In the genomic region with DNA sequence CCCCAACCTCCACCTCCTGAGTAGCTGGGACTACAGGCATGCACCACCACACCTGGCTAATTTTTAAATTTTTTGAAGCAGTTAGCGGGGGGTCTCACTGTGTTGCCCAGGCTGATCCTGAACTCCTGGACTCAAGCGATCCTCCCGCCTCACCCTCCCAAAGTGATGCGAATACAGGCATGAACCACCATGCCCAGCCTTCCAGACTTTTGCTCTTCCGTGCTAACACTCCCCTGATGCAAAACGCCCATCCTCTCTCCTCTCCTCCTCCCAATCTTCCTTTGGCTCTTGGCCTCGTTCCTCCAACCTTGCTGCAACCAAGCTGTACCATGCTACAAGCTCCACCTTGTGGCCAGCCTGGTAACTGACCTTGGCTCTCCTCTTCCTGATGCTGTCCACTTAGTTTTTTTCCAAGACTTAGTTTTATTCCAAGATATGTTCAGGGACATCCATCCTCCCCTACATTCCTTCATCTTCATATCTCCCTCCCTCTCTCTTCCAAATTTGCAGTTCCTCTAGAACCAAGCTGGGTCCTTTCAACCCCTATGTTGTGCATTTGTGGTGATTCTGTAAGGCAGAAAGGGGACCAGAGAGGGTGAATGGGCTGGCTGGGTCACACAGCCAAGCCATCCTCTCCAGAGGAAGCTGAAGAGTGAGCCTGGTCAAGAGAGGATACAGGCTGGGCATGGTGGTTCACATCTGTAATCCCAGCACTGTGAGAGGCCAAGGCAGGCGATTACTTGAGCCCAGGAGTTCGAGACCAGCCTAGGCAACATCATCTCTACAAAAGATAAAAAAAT, we compare ENCODE assay signal across 11 cellular contexts. TPM values are rescaled to one million over a fixed set of nuclear protein-coding genes. Genes with fewer than 3 reads are reported as not detected.
DNase-seq lines count a peak whose midpoint lies in the region; ATAC-seq and TF ChIP-seq lines count a peak whose summit lies in the region.
"Had no signal": no experiment of that assay in that cellular context is flagged by ENCODE, and none has a peak within 500 bp of the region (broad histone marks: within the 10 kb centered on the region; RNA-seq: fewer than 3 reads in every experiment).

No MANE protein-coding gene starts in this region.

- H3K4me1 Mint-ChIP-seq in activated CD8-positive, alpha-beta T cell treated with anti-CD3 and anti-CD28 coated beads for 36 hours (ENCODE audit: low read depth): no peaks in the 10 kb centered on the region
- H3K4me1 Mint-ChIP-seq in activated CD8-positive, alpha-beta T cell treated with anti-CD3 and anti-CD28 coated beads, Interleukin-2, amount 10 ng/mL, durations not matched to agents 7 days and 5 days (ENCODE audit: low read depth): no peaks in the 10 kb centered on the region
- peaks cover 21% of the 10 kb centered on the region for H3K4me1 Mint-ChIP-seq in chondrocyte (ENCODE audit: low read depth)

- peaks cover 18% of the 10 kb centered on the region for H3K27me3 Mint-ChIP-seq in activated CD8-positive, alpha-beta T cell treated with anti-CD3 and anti-CD28 coated beads for 36 hours
- H3K27me3 Mint-ChIP-seq in activated CD8-positive, alpha-beta T cell treated with anti-CD3 and anti-CD28 coated beads, Interleukin-2, amount 10 ng/mL, durations not matched to agents 7 days and 5 days (ENCODE audit: low read depth): peaks cover 7% of the 10 kb centered on the region
- no peaks in the 10 kb centered on the region for H3K27me3 Mint-ChIP-seq in chondrocyte (ENCODE audit: low read depth)

- DNase-seq in activated CD8-positive, alpha-beta T cell treated with anti-CD3 and anti-CD28 coated beads for 36 hours: peak; percentile 27
- DNase-seq in activated CD8-positive, alpha-beta T cell treated with anti-CD3 and anti-CD28 coated beads, Interleukin-2, amount 10 ng/mL, durations not matched to agents 7 days and 5 days: no peak
- peak; percentile 40 for DNase-seq in NAMALWA (ENCODE audit: low spot score)
- DNase-seq in chondrocyte (ENCODE audit: low spot score): no peak
- DNase-seq in stimulated activated CD4-positive, alpha-beta T cell treated with anti-CD3 and anti-CD28 coated beads, Interleukin-2, amount 100 ng/mL, for 24 hours: peak; percentile 26 to 43
- DNase-seq in NCI-H2107 treated with DMSO at 0.1 percent for 48 hours (lab: John Stamatoyannopoulos, UW; ENCODE audit: unreplicated experiment): no peak
- DNase-seq in posterior cingulate gyrus: no peak
- DNase-seq: CD4-positive, alpha-beta T cell; cortex of kidney had no signal

- H3K27ac Mint-ChIP-seq in activated CD8-positive, alpha-beta T cell treated with anti-CD3 and anti-CD28 coated beads for 36 hours: no peak overlapping the region
- no peak overlapping the region for H3K27ac Mint-ChIP-seq in activated CD8-positive, alpha-beta T cell treated with anti-CD3 and anti-CD28 coated beads, Interleukin-2, amount 10 ng/mL, durations not matched to agents 7 days and 5 days
- no peak overlapping the region for H3K27ac Mint-ChIP-seq in chondrocyte (ENCODE audit: unreplicated experiment)
- H3K27ac Mint-ChIP-seq: CD4-positive, alpha-beta T cell; T-cell had no signal

- peaks cover 16% of the 10 kb centered on the region for H3K9me3 Mint-ChIP-seq in activated CD8-positive, alpha-beta T cell treated with anti-CD3 and anti-CD28 coated beads for 36 hours
- H3K9me3 Mint-ChIP-seq in activated CD8-positive, alpha-beta T cell treated with anti-CD3 and anti-CD28 coated beads, Interleukin-2, amount 10 ng/mL, durations not matched to agents 7 days and 5 days (ENCODE audit: insufficient read depth): peaks cover 16% of the 10 kb centered on the region
- peaks cover 5% of the 10 kb centered on the region for H3K9me3 Mint-ChIP-seq in chondrocyte (ENCODE audit: low read depth)

- no peak for ATAC-seq in activated CD8-positive, alpha-beta T cell treated with anti-CD3 and anti-CD28 coated beads for 36 hours
- ATAC-seq in activated CD8-positive, alpha-beta T cell treated with anti-CD3 and anti-CD28 coated beads, Interleukin-2, amount 10 ng/mL, durations not matched to agents 7 days and 5 days: no peak
- ATAC-seq in HG03457 (IDR thresholded peaks at IDR 0.05; ENCODE audit: unreplicated experiment): no peak
- ATAC-seq: T-cell had no signal

- intact Hi-C loops in activated CD8-positive, alpha-beta T cell treated with anti-CD3 and anti-CD28 coated beads for 36 hours (cut with micrococcal nuclease): no loop called here
- intact Hi-C loops in posterior cingulate gyrus (cut with DNase I): no loop called here

- H3K4me3 Mint-ChIP-seq in activated CD8-positive, alpha-beta T cell treated with anti-CD3 and anti-CD28 coated beads for 36 hours: no peak overlapping the region
- no peak overlapping the region for H3K4me3 Mint-ChIP-seq in activated CD8-positive, alpha-beta T cell treated with anti-CD3 and anti-CD28 coated beads, Interleukin-2, amount 10 ng/mL, durations not matched to agents 7 days and 5 days
- no peak overlapping the region for H3K4me3 Mint-ChIP-seq in chondrocyte (ENCODE audit: unreplicated experiment)
- H3K4me3 Mint-ChIP-seq: CD4-positive, alpha-beta T cell; T-cell had no signal

- TF ChIP-seq CTCF in activated CD8-positive, alpha-beta T cell treated with anti-CD3 and anti-CD28 coated beads for 36 hours (IDR thresholded peaks at IDR 0.05): peak; percentile 62
- peak; percentile 76 for TF ChIP-seq CTCF in chondrocyte (IDR thresholded peaks at IDR 0.05)

- H3K36me3 Mint-ChIP-seq in activated CD8-positive, alpha-beta T cell treated with anti-CD3 and anti-CD28 coated beads for 36 hours (ENCODE audit: low read depth): peaks cover 7% of the 10 kb centered on the region
- H3K36me3 Mint-ChIP-seq in activated CD8-positive, alpha-beta T cell treated with anti-CD3 and anti-CD28 coated beads, Interleukin-2, amount 10 ng/mL, durations not matched to agents 7 days and 5 days (ENCODE audit: low read depth): peaks cover 9% of the 10 kb centered on the region
- H3K36me3 Mint-ChIP-seq in chondrocyte (ENCODE audit: low read depth): peaks cover 6% of the 10 kb centered on the region

- POLR2A ChIA-PET in activated CD8-positive, alpha-beta T cell treated with anti-CD3 and anti-CD28 coated beads for 36 hours (lab: Charles Lee): no interaction called here
- POLR2A ChIA-PET in activated CD8-positive, alpha-beta T cell treated with anti-CD3 and anti-CD28 coated beads, Interleukin-2, amount 10 ng/mL, durations not matched to agents 7 days and 5 days (lab: Charles Lee): no interaction called here

- CTCF ChIA-PET in activated CD8-positive, alpha-beta T cell treated with anti-CD3 and anti-CD28 coated beads for 36 hours (lab: Charles Lee): interaction anchor here (1.4 to 1.9 kb wide), 3 partner anchors 12 to 157 kb away, joined by 3 to 8 read pairs (median 5); no protein-coding TSS in a partner anchor
- CTCF ChIA-PET in activated CD8-positive, alpha-beta T cell treated with anti-CD3 and anti-CD28 coated beads, Interleukin-2, amount 10 ng/mL, durations not matched to agents 7 days and 5 days (lab: Charles Lee): interaction anchor here (0.6 to 1.4 kb wide), 2 partner anchors 13 to 80 kb away, joined by 3 to 6 read pairs; no protein-coding TSS in a partner anchor

RNA-seq across cellular contexts. Expression of gene TINCR, which starts 32.8 kb away (rescaled TPM):
- under 1 TPM; 0.38 to 0.50 TPM for total RNA-seq in activated CD8-positive, alpha-beta T cell treated with anti-CD3 and anti-CD28 coated beads for 36 hours
- under 1 TPM; 0.26 to 0.68 TPM for total RNA-seq in activated CD8-positive, alpha-beta T cell treated with anti-CD3 and anti-CD28 coated beads, Interleukin-2, amount 10 ng/mL, durations not matched to agents 7 days and 5 days
- total RNA-seq in chondrocyte: 1.7 to 17.0 TPM (median 2.0 TPM) in 3 replicates

Comparison
In these comparisons a context has a peak if more than half of its experiments do, and no peak if none do; other contexts are left out.
1. DNase-seq: peak in activated CD8-positive, alpha-beta T cell treated with anti-CD3 and anti-CD28 coated beads for 36 hours (single experiment), NAMALWA (single experiment) and stimulated activated CD4-positive, alpha-beta T cell treated with anti-CD3 and anti-CD28 coated beads, Interleukin-2, amount 100 ng/mL, for 24 hours (2 of 2); none in activated CD8-positive, alpha-beta T cell treated with anti-CD3 and anti-CD28 coated beads, Interleukin-2, amount 10 ng/mL, durations not matched to agents 7 days and 5 days (single experiment), chondrocyte (single experiment), NCI-H2107 treated with DMSO at 0.1 percent for 48 hours (single experiment) and posterior cingulate gyrus (0 of 10).